In genomic region chr6:135268740-135269139, GRCh38 we compare ENCODE assay signal across 1 cellular context.
TF ChIP-seq lines count a peak whose summit lies in the region.

No MANE protein-coding gene starts in this region.

TF ChIP-seq in K562, 482 proteins besides CTCF, POLR2A, EP300 and RAD21 (continued from another document):
- TF ChIP-seq ZBTB43 (CRISPR knock-in tag; IDR thresholded peaks at IDR 0.05): no peak
- TF ChIP-seq THRAP3 (IDR thresholded peaks at IDR 0.05; ENCODE audit: borderline replicate concordance): no peak
- TF ChIP-seq NR3C1 (CRISPR knock-in tag; IDR thresholded peaks at IDR 0.05): no peak
- no peak for TF ChIP-seq SFPQ (IDR thresholded peaks at IDR 0.05; ENCODE audit: low read depth, low read length)
- TF ChIP-seq MCM3 (IDR thresholded peaks at IDR 0.05): no peak
- no peak for TF ChIP-seq NR0B1 (IDR thresholded peaks at IDR 0.05; ENCODE audit: partially characterized antibody)
